8 cellular contexts compared by ENCODE assay signal in genomic region chr17:44689492-44690217, GRCh38. TPM values are rescaled to one million over a fixed set of nuclear protein-coding genes. Genes with fewer than 3 reads are reported as not detected.
A peak's percentile ranks its signal among the peaks of the same experiment; 100 is the strongest.
DNase-seq lines count a peak whose midpoint lies in the region; ATAC-seq and TF ChIP-seq lines count a peak whose summit lies in the region.

A gene with protein sequence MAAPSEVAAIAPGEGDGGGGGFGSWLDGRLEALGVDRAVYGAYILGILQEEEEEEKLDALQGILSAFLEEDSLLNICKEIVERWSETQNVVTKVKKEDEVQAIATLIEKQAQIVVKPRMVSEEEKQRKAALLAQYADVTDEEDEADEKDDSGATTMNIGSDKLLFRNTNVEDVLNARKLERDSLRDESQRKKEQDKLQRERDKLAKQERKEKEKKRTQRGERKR (minus strand): TSS chr17:44689776. CDS start chr17:44689753, 23 bp downstream.

- TF ChIP-seq CTCF in LNCaP clone FGC (IDR thresholded peaks at IDR 0.05; ENCODE audit: control insufficient read depth, extremely low read depth, insufficient read depth) (no peak), RWPE2 (IDR thresholded peaks at IDR 0.05; ENCODE audit: poor library complexity, severe bottlenecking) (no peak)

- H3K9me3 ChIP-seq in RWPE2 (ENCODE audit: severe bottlenecking) = no peaks in the 10 kb centered on the region

- H3K27ac ChIP-seq in RWPE2 (ENCODE audit: poor library complexity, severe bottlenecking) = peak within 1 kb of the TSS; percentile 62

- no peaks in the 10 kb centered on the region for H3K27me3 Mint-ChIP-seq in activated T-helper 17 cell treated with anti-CD3 and anti-CD28 coated beads, Interleukin-2, amount 50 U/mL, for 72 hours
- H3K27me3 Mint-ChIP-seq in natural killer cell treated with Interleukin-12 subunit alpha and Interleukin-12 subunit beta and Interleukin-15 and Interleukin-18, amount 100 ng/mL, for 72 hours = peaks cover 0 to 2% of the 10 kb centered on the region in 2 donors

- ATAC-seq in GM21825 (IDR thresholded peaks at IDR 0.05; ENCODE audit: unreplicated experiment) = peak; percentile 81
- ATAC-seq in RWPE2 (ENCODE audit: low read depth) = peak; percentile 97
- ATAC-seq in activated T-helper 17 cell treated with anti-CD3 and anti-CD28 coated beads, Interleukin-2, amount 50 U/mL, for 72 hours (replicated peaks) = peak; percentile 99
- ATAC-seq in natural killer cell treated with Interleukin-12 subunit alpha and Interleukin-12 subunit beta and Interleukin-15 and Interleukin-18, amount 100 ng/mL, for 72 hours = peak; percentile 100

- peaks cover 5% of the 10 kb centered on the region for H3K4me1 ChIP-seq in RWPE2 (ENCODE audit: insufficient read depth, poor library complexity, severe bottlenecking)

- H3K9me3 Mint-ChIP-seq in activated T-helper 17 cell treated with anti-CD3 and anti-CD28 coated beads, Interleukin-2, amount 50 U/mL, for 72 hours = no peaks in the 10 kb centered on the region
- no peaks in the 10 kb centered on the region for H3K9me3 Mint-ChIP-seq in natural killer cell treated with Interleukin-12 subunit alpha and Interleukin-12 subunit beta and Interleukin-15 and Interleukin-18, amount 100 ng/mL, for 72 hours

- H3K36me3 ChIP-seq in RWPE2 (ENCODE audit: low read depth) = peaks cover 15% of the 10 kb centered on the region

- no peaks in the 10 kb centered on the region for H3K27me3 ChIP-seq in RWPE2 (ENCODE audit: insufficient read depth, poor library complexity, severe bottlenecking)

- H3K4me1 Mint-ChIP-seq in activated T-helper 17 cell treated with anti-CD3 and anti-CD28 coated beads, Interleukin-2, amount 50 U/mL, for 72 hours = peaks cover 14% of the 10 kb centered on the region
- peaks cover 26 to 27% of the 10 kb centered on the region in 2 donors for H3K4me1 Mint-ChIP-seq in natural killer cell treated with Interleukin-12 subunit alpha and Interleukin-12 subunit beta and Interleukin-15 and Interleukin-18, amount 100 ng/mL, for 72 hours (ENCODE audit: low read depth in 2 of 2)

- H3K27ac Mint-ChIP-seq in activated T-helper 17 cell treated with anti-CD3 and anti-CD28 coated beads, Interleukin-2, amount 50 U/mL, for 72 hours = peak within 1 kb of the TSS; percentile 95
- H3K27ac Mint-ChIP-seq in natural killer cell treated with Interleukin-12 subunit alpha and Interleukin-12 subunit beta and Interleukin-15 and Interleukin-18, amount 100 ng/mL, for 72 hours = peak within 1 kb of the TSS; percentile 88 to 91

- DNase-seq in DMS153 treated with DMSO at 0.1 percent for 48 hours (lab: John Stamatoyannopoulos, UW; ENCODE audit: unreplicated experiment) (peak; percentile 79), LNCaP clone FGC (ENCODE audit: low read depth) (peak; percentile 84), RWPE2 (ENCODE audit: low spot score) (peak; percentile 91), fibroblast of peridontal ligament (ENCODE audit: extremely low read depth) (peak; percentile 94)
- peak; percentile 94 for DNase-seq in natural killer cell treated with Interleukin-12 subunit alpha and Interleukin-12 subunit beta and Interleukin-15 and Interleukin-18, amount 100 ng/mL, for 72 hours (ENCODE audit: low spot score)
- DNase-seq in stimulated activated naive CD4-positive, alpha-beta T cell treated with Interleukin-2 at 50 U/mL for 16 hours (lab: John Stamatoyannopoulos, UW) = peak; percentile 90

- peak within 1 kb of the TSS; percentile 93 for H3K4me3 Mint-ChIP-seq in activated T-helper 17 cell treated with anti-CD3 and anti-CD28 coated beads, Interleukin-2, amount 50 U/mL, for 72 hours
- peak within 1 kb of the TSS; percentile 98 for H3K4me3 Mint-ChIP-seq in natural killer cell treated with Interleukin-12 subunit alpha and Interleukin-12 subunit beta and Interleukin-15 and Interleukin-18, amount 100 ng/mL, for 72 hours

- H3K4me3 ChIP-seq in LNCaP clone FGC (ENCODE audit: low read depth, low read length) (peak within 1 kb of the TSS; percentile 98), RWPE2 (ENCODE audit: severe bottlenecking) (peak within 1 kb of the TSS; percentile 55)

- peaks cover 33% of the 10 kb centered on the region for H3K36me3 Mint-ChIP-seq in activated T-helper 17 cell treated with anti-CD3 and anti-CD28 coated beads, Interleukin-2, amount 50 U/mL, for 72 hours (ENCODE audit: low read depth)
- no peaks in the 10 kb centered on the region for H3K36me3 Mint-ChIP-seq in natural killer cell treated with Interleukin-12 subunit alpha and Interleukin-12 subunit beta and Interleukin-15 and Interleukin-18, amount 100 ng/mL, for 72 hours

RNA-seq across cellular contexts. Expression of the gene that starts here (rescaled TPM):
- 10 to 100 TPM; 24.2 to 30.0 TPM for total RNA-seq in activated T-helper 17 cell treated with anti-CD3 and anti-CD28 coated beads, Interleukin-2, amount 50 U/mL, for 72 hours
- 10 to 100 TPM; 27.6 to 36.0 TPM for total RNA-seq in natural killer cell treated with Interleukin-12 subunit alpha and Interleukin-12 subunit beta and Interleukin-15 and Interleukin-18, amount 100 ng/mL, for 72 hours

Comparison
In these comparisons a context has a peak if more than half of its experiments do, and no peak if none do; other contexts are left out.
1. Peak in every context shown above with its lines: DNase-seq, ATAC-seq, H3K4me3 ChIP-seq and H3K27ac ChIP-seq.